Comparison of ENCODE assay signal across 17 cellular contexts in the genomic region with DNA sequence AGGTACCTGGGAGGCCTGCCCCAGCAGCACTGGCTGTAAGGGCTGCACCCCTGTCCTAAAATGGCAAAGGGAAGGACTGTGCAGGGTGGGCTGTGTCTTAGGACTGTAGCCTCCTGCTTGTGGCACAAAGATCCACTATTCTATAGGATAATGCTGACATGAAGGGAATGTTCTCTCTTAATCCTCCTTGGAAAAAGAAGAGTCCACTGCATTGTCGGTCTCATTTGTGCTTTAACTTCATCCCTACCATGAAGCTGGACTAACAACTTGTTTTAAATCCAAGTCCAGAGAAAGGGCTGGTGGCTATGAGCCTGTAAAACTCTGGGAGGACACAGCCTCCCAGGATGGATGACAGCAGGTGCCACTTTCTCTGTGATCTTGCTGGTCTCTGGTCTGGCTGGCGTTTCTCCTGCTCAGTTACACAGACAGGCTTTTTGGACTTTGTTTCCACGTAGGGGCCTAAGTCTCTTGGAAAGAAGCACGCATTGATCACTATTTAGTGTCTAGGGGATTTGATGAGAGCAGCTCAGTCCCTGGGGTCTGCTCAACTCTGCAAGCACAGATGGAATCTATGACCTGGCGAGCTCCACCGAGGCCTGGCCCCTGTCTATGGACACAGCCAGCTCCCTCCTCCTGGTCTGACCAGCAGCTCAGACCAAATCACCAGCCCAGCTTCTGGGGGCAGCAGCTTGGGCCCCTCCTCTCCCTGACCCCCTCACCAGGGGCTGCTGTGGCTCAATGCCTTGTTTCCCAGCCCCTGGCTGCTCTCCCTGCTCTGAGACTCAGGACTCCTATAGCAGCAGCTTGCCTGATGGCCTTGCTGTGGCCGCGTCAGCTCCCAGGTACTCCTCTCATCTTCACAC. TPM values are rescaled to one million over a fixed set of nuclear protein-coding genes. Genes with fewer than 3 reads are reported as not detected.
"Had no signal": no experiment of that assay in that cellular context is flagged by ENCODE, and none has a peak within 500 bp of the region (broad histone marks: within the 10 kb centered on the region; RNA-seq: fewer than 3 reads in every experiment).

No MANE protein-coding gene starts in this region.

- H3K27me3 ChIP-seq: cardiac muscle cell, testis had no signal

- H3K36me3 ChIP-seq: cardiac muscle cell had no signal

- DNase-seq: activated CD4-positive, alpha-beta T cell treated with anti-CD3 and anti-CD28 coated beads, Interleukin-2, amount 50 U/mL, for 48 hours; activated gamma-delta T cell treated with Interleukin-2 at 50 U/mL for 16 hours; dorsolateral prefrontal cortex; erythroblast; left cardiac atrium; lower lobe of right lung; stimulated activated CD4-positive, alpha-beta T cell treated with anti-CD3 and anti-CD28 coated beads, Interleukin-4, amount 100 ng/mL, for 1 hour; stomach; T-helper 17 cell; testis had no signal

- ATAC-seq: natural killer cell treated with Interleukin-12 subunit alpha and Interleukin-12 subunit beta and Interleukin-15 and Interleukin-18, amount 100 ng/mL, for 72 hours; T-helper 17 cell had no signal

- H3K4me3 ChIP-seq: cardiac muscle cell, dorsolateral prefrontal cortex, lower lobe of right lung, smooth muscle cell, stomach, testis had no signal

- H3K27ac ChIP-seq: cardiac muscle cell, lower lobe of right lung, VCaP had no signal

- H3K9me3 ChIP-seq: lower lobe of right lung, stomach, testis had no signal

RNA-seq across cellular contexts. Expression of a gene that starts 27.2 kb away (rescaled TPM):
- total RNA-seq: activated T-helper 1 cell treated with anti-CD3 and anti-CD28 coated beads, Interleukin-12 subunit alpha, Interleukin-12 subunit beta, Interleukin-2, Interleukin-4 antibody, amounts not matched to agents 30 ng/mL and 10 ng/mL and 1 ng/mL, durations not matched to agents 14 hours and 24 hours and 36 hours; cardiac muscle cell; left cardiac atrium; lower lobe of right lung; natural killer cell treated with Interleukin-12 subunit alpha and Interleukin-12 subunit beta and Interleukin-15 and Interleukin-18, amount 100 ng/mL, for 72 hours; posterior vena cava; SK-MEL-5; smooth muscle cell; stomach; T-helper 17 cell had no signal
- polyA plus RNA-seq: cardiac muscle cell, smooth muscle cell, stomach had no signal

RNA-seq across cellular contexts. Expression of a gene that starts 55.9 kb away (rescaled TPM):
- total RNA-seq: activated T-helper 1 cell treated with anti-CD3 and anti-CD28 coated beads, Interleukin-12 subunit alpha, Interleukin-12 subunit beta, Interleukin-2, Interleukin-4 antibody, amounts not matched to agents 30 ng/mL and 10 ng/mL and 1 ng/mL, durations not matched to agents 14 hours and 24 hours and 36 hours; cardiac muscle cell; dorsolateral prefrontal cortex; left cardiac atrium; lower lobe of right lung; natural killer cell treated with Interleukin-12 subunit alpha and Interleukin-12 subunit beta and Interleukin-15 and Interleukin-18, amount 100 ng/mL, for 72 hours; posterior vena cava; SK-MEL-5; smooth muscle cell; stomach; T-helper 17 cell; testis had no signal
- polyA plus RNA-seq: cardiac muscle cell, smooth muscle cell, stomach had no signal
